5 cellular contexts compared by ENCODE assay signal in genomic region chr4:75531536-75532143, GRCh38. TPM values are rescaled to one million over a fixed set of nuclear protein-coding genes. Genes with fewer than 3 reads are reported as not detected.
"Had no signal": no experiment of that assay in that cellular context is flagged by ENCODE, and none has a peak within 500 bp of the region (broad histone marks: within the 10 kb centered on the region; RNA-seq: fewer than 3 reads in every experiment).

No MANE protein-coding gene starts in this region.

RNA-seq across cellular contexts. Expression of gene ODAPH, which starts 24.2 kb away (rescaled TPM):
- total RNA-seq: HepG2, HT-29, HT1080, IMR-90 had no signal
- polyA plus RNA-seq: IgD-negative memory B cell, IMR-90 had no signal
